In the genomic region with DNA sequence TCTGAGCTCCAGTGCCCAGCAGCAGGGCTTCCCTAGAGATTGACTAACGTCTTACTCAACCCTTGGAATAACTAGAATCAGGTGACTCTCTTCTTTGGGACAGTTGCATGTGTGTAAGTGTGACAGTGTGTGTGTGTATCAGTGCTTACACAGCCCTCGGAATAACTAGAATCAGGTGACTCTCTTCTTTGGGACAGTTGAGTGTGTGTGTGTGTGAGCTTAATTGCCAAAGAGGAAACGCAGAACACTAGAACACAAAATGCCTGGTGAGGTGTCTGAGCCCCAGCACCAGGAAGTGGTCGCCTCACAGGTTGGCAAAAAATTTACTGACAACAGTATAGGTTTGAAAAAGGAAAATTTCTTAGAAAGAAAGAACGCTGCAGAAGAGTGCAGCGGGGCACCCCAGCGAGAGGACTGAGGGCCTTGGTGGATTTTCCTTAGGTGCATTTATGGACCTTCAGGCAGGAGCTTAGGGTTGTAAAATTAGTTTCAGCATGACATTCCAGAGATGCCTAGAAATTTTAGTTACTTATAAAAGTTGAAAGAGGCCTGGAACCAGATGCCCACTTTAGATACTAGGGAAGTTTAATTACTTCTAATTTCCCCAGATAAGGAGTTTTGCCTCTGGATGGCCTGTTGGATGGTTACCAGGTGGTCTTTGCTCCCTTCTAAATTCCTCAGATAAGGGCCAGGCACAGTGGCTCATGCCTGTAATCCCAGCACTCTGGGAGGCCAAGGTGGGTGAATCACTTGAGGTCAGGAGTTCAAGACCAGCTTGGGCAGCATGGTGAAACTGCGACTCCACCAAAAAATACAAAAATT, we compare ENCODE assay signal across 10 cellular contexts. TPM values are rescaled to one million over a fixed set of nuclear protein-coding genes. Genes with fewer than 3 reads are reported as not detected.
DNase-seq lines count a peak whose midpoint lies in the region; ATAC-seq, FAIRE-seq and TF ChIP-seq lines count a peak whose summit lies in the region.
"Had no signal": no experiment of that assay in that cellular context is flagged by ENCODE, and none has a peak within 500 bp of the region (broad histone marks: within the 10 kb centered on the region; RNA-seq: fewer than 3 reads in every experiment).

No MANE protein-coding gene starts in this region.

- H2BK5ac ChIP-seq in mesenchymal stem cell (ENCODE audit: low read depth, low read length, poor library complexity, severe bottlenecking) = no peak overlapping the region

- H2AK5ac ChIP-seq in mesenchymal stem cell (ENCODE audit: low read length, severe bottlenecking) = peak overlapping the region; percentile 53

- peaks cover 34 to 46% (median 43%) of the 10 kb centered on the region in 10 experiments for H3K4me1 ChIP-seq in BLaER1 treated with 17β-estradiol and CSF1 and Interleukin-3, amounts not matched to agents 10 nM and 100 nM
- peaks cover 26% of the 10 kb centered on the region for H3K4me1 ChIP-seq in mesenchymal stem cell (ENCODE audit: control insufficient read depth, insufficient read depth, low read depth, low read length)
- H3K4me1 ChIP-seq in heart left ventricle = peaks cover 0 to 54% (median 23%) of the 10 kb centered on the region in 12 donors

- H3K4me3 ChIP-seq in BLaER1 treated with 17β-estradiol and CSF1 and Interleukin-3, amounts not matched to agents 10 nM and 100 nM = no peak overlapping the region
- H3K4me3 ChIP-seq in mesenchymal stem cell (ENCODE audit: insufficient read depth in 1 of 2, low read depth in 1 of 2, low read length in 2 of 2) (no peak overlapping the region), heart left ventricle (no peak overlapping the region)

- intact Hi-C loops in heart left ventricle (cut with DNase I) = loop anchor here in 2 of 10 donors (10.0 kb wide), 2 partner anchors 123 to 287 kb away; a partner anchor contains a TSS

- TF ChIP-seq POLR2A in heart left ventricle (IDR thresholded peaks at IDR 0.05) = no peak

- ATAC-seq in heart left ventricle = no peak
- ATAC-seq: stimulated activated memory B cell treated with anti-CD40 and anti-IgM and Interleukin-4, amounts not matched to agents 10 μg/mL and 1 μg/mL and 100 μg/mL, for 72 hours had no signal

- H3K27ac ChIP-seq in BLaER1 treated with 17β-estradiol and CSF1 and Interleukin-3, amounts not matched to agents 10 nM and 100 nM = no peak overlapping the region
- H3K27ac ChIP-seq in mesenchymal stem cell (ENCODE audit: low read length, poor library complexity, severe bottlenecking) = peak overlapping the region; percentile 93
- peak overlapping the region in 2 of 12 donors; percentile 20 to 80 for H3K27ac ChIP-seq in heart left ventricle

- H3K27me3 ChIP-seq in BLaER1 treated with 17β-estradiol and CSF1 and Interleukin-3, amounts not matched to agents 10 nM and 100 nM = no peaks in the 10 kb centered on the region
- H3K27me3 ChIP-seq in mesenchymal stem cell (ENCODE audit: control insufficient read depth in 1 of 2, insufficient read depth in 1 of 2, low read length in 2 of 2) = no peaks in the 10 kb centered on the region
- no peaks in the 10 kb centered on the region for H3K27me3 ChIP-seq in heart left ventricle

- in situ Hi-C loops in KBM-7 (cut with MboI; ENCODE audit: low pct_unique_long_range_greater_than_20kb, low sequenced_read_pairs) = no loop called here

- peak overlapping the region in 8 of 11 experiments; percentile 0 to 54 (median 16); a peak in 7 of 22 replicates for H3K4me2 ChIP-seq in BLaER1 treated with 17β-estradiol and CSF1 and Interleukin-3, amounts not matched to agents 10 nM and 100 nM
- peak overlapping the region; percentile 49 for H3K4me2 ChIP-seq in mesenchymal stem cell (ENCODE audit: low read length, poor library complexity, severe bottlenecking)

- DNase-seq in KBM-7 (peak; percentile 60), mesenchymal stem cell (no peak), NCI-H2081 (lab: John Stamatoyannopoulos, UW) (no peak), HTR-8/SVneo (ENCODE audit: insufficient read length, low spot score) (no peak), NCI-H2029 (lab: John Stamatoyannopoulos, UW) (no peak), heart left ventricle (no peak)
- peak; percentile 42 for DNase-seq in activated effector memory CD4-positive, alpha-beta T cell treated with Interleukin-2 at 50 U/mL for 16 hours
- DNase-seq: glutamatergic neuron had no signal

- TF ChIP-seq CTCF in heart left ventricle (IDR thresholded peaks at IDR 0.05) = no peak

- H3K79me1 ChIP-seq in mesenchymal stem cell (replicated peaks; ENCODE audit: low read length, poor library complexity, severe bottlenecking) = peaks cover 7% of the 10 kb centered on the region

- no peak overlapping the region for H3K4ac ChIP-seq in mesenchymal stem cell (ENCODE audit: low read depth in 1 of 2, low read length in 2 of 2)

- H3K9ac ChIP-seq in BLaER1 treated with 17β-estradiol and CSF1 and Interleukin-3, amounts not matched to agents 10 nM and 100 nM = no peak overlapping the region
- H3K9ac ChIP-seq in mesenchymal stem cell (ENCODE audit: low read length) = peak overlapping the region; percentile 49

- no peak overlapping the region for H2BK12ac ChIP-seq in mesenchymal stem cell (ENCODE audit: low read length in 2 of 2)

- H3K14ac ChIP-seq in mesenchymal stem cell (ENCODE audit: low read length in 2 of 2) = no peak overlapping the region

- H4K8ac ChIP-seq in mesenchymal stem cell (ENCODE audit: low read length) = no peak overlapping the region

- no peak overlapping the region for H3K23ac ChIP-seq in mesenchymal stem cell (ENCODE audit: low read length in 2 of 2)

- FAIRE-seq in HTR-8/SVneo (lab: Jason Lieb, UNC) = no peak

- H3K9me3 ChIP-seq in BLaER1 treated with 17β-estradiol and CSF1 and Interleukin-3, amounts not matched to agents 10 nM and 100 nM (replicated peaks in 1 of 11) = no peaks in the 10 kb centered on the region
- H3K9me3 ChIP-seq in mesenchymal stem cell (ENCODE audit: control insufficient read depth, low read length) = no peaks in the 10 kb centered on the region
- no peaks in the 10 kb centered on the region for H3K9me3 ChIP-seq in heart left ventricle

- no peak overlapping the region for H2BK15ac ChIP-seq in mesenchymal stem cell (ENCODE audit: low read depth, poor library complexity, severe bottlenecking)

- no peak overlapping the region for H2BK120ac ChIP-seq in mesenchymal stem cell (ENCODE audit: low read depth, low read length)

- no peak overlapping the region for H2AFZ ChIP-seq in mesenchymal stem cell (ENCODE audit: low read depth, low read length)

- H3K36me3 ChIP-seq in BLaER1 treated with 17β-estradiol and CSF1 and Interleukin-3, amounts not matched to agents 10 nM and 100 nM = peaks cover 0 to 8% (median 0%) of the 10 kb centered on the region in 11 experiments; a peak in 4 of 22 replicates
- no peaks in the 10 kb centered on the region for H3K36me3 ChIP-seq in mesenchymal stem cell (ENCODE audit: control insufficient read depth in 1 of 2, insufficient read depth in 2 of 2, low read depth in 1 of 2, low read length in 2 of 2)
- peaks cover 0 to 20% (median 7%) of the 10 kb centered on the region in 9 donors for H3K36me3 ChIP-seq in heart left ventricle

- no peak overlapping the region for H4K91ac ChIP-seq in mesenchymal stem cell (ENCODE audit: low read length)

- H4K20me1 ChIP-seq in BLaER1 treated with 17β-estradiol and CSF1 and Interleukin-3, amounts not matched to agents 10 nM and 100 nM = peaks cover 2 to 8% (median 6%) of the 10 kb centered on the region in 11 experiments; a peak in 16 of 22 replicates

- H3K18ac ChIP-seq in mesenchymal stem cell (ENCODE audit: low read depth in 1 of 2, low read length in 2 of 2) = no peak overlapping the region

- WGBS in mesenchymal stem cell = 88% methylated on average over 8 of the region's 8 CpGs
- WGBS in heart left ventricle, 4 donors = 62 to 71% (median 68%) methylated on average over 8 of the region's 8 CpGs

RNA-seq across cellular contexts. Expression of a gene that starts 3.7 kb away (rescaled TPM):
- polyA plus RNA-seq in mesenchymal stem cell (2013, experiment 1 of 2) = 29.2 TPM
- polyA plus RNA-seq in mesenchymal stem cell (2013, experiment 2 of 2) = 30.0 TPM
- total RNA-seq in heart left ventricle = 10 to 100 TPM; 44.9 to 73.6 (median 61.2) TPM
- polyA plus RNA-seq in heart left ventricle = 10 to 100 TPM; 24.7 to 69.2 TPM

RNA-seq across cellular contexts. Expression of a gene that starts 5.4 kb away (rescaled TPM):
- 2.2 TPM for polyA plus RNA-seq in mesenchymal stem cell (2013, experiment 1 of 2)
- 2.4 TPM for polyA plus RNA-seq in mesenchymal stem cell (2013, experiment 2 of 2)
- 1 to 10 TPM; 2.6 to 8.4 (median 4.1) TPM for total RNA-seq in heart left ventricle
- polyA plus RNA-seq in heart left ventricle = 1 to 10 TPM; 4.7 to 6.4 TPM

RNA-seq across cellular contexts. Expression of a gene that starts 33.9 kb away (rescaled TPM):
- 1.0 TPM for polyA plus RNA-seq in mesenchymal stem cell (2013, experiment 1 of 2)
- polyA plus RNA-seq in mesenchymal stem cell (2013, experiment 2 of 2) = 1.0 TPM
- total RNA-seq in heart left ventricle = 1 to 10 TPM in 8 of 9 donors, under 1 TPM in 1; 0.95 to 6.6 (median 2.8) TPM
- polyA plus RNA-seq in heart left ventricle = 1 to 10 TPM; 1.2 to 3.8 TPM

RNA-seq across cellular contexts. Expression of a gene that starts 36.6 kb away (rescaled TPM):
- 11.3 TPM for polyA plus RNA-seq in mesenchymal stem cell (2013, experiment 1 of 2)
- 10.9 TPM for polyA plus RNA-seq in mesenchymal stem cell (2013, experiment 2 of 2)
- total RNA-seq in heart left ventricle = 10 to 100 TPM in 2 of 9 donors, 1 to 10 TPM in 7; 5.7 to 30.2 (median 8.2) TPM
- polyA plus RNA-seq in heart left ventricle = 1 to 10 TPM; 5.6 to 6.6 TPM

RNA-seq across cellular contexts. Expression of a gene that starts 43.2 kb away (rescaled TPM):
- polyA plus RNA-seq in mesenchymal stem cell (2013, experiment 1 of 2) = 91.9 TPM
- 91.8 TPM for polyA plus RNA-seq in mesenchymal stem cell (2013, experiment 2 of 2)
- 100 to 1,000 TPM in 7 of 9 donors, 10 to 100 TPM in 2; 62.9 to 133 (median 117) TPM for total RNA-seq in heart left ventricle
- 100 to 1,000 TPM in 1 of 2 donors, 10 to 100 TPM in 1; 45.8 to 109 TPM for polyA plus RNA-seq in heart left ventricle

Comparison
In these comparisons a context has a peak if more than half of its experiments do, and no peak if none do; other contexts are left out.
1. DNase-seq: peak in KBM-7 (single experiment) and activated effector memory CD4-positive, alpha-beta T cell treated with Interleukin-2 at 50 U/mL for 16 hours (single experiment); none in mesenchymal stem cell (single experiment), NCI-H2081 (0 of 2), HTR-8/SVneo (single experiment), NCI-H2029 (single experiment) and heart left ventricle (0 of 5).